In genomic region chr3:33699275-33699674, GRCh38 we compare ENCODE assay signal across 25 cellular contexts.
"Had no signal": no experiment of that assay in that cellular context is flagged by ENCODE, and none has a peak within 500 bp of the region (broad histone marks: within the 10 kb centered on the region; RNA-seq: fewer than 3 reads in every experiment).

No MANE protein-coding gene starts in this region.

- H3K4me3 ChIP-seq: coronary artery, esophagus muscularis mucosa, gastroesophageal sphincter, heart right ventricle, left lung, prostate gland, skin epidermis, spleen, testis, tibial artery had no signal

- H3K27ac Mint-ChIP-seq: naive thymus-derived CD8-positive, alpha-beta T cell; nephron progenitor cell; stimulated activated memory B cell treated with anti-CD40 and anti-IgM and Interleukin-4, amounts not matched to agents 10 μg/mL and 1 μg/mL and 100 μg/mL, for 72 hours; type B pancreatic cell had no signal

- H3K9me3 ChIP-seq: prostate gland, testis had no signal

- H3K4me1 Mint-ChIP-seq: nephron progenitor cell had no signal

- H3K27me3 Mint-ChIP-seq: naive thymus-derived CD8-positive, alpha-beta T cell; stimulated activated memory B cell treated with anti-CD40 and anti-IgM and Interleukin-4, amounts not matched to agents 10 μg/mL and 1 μg/mL and 100 μg/mL, for 72 hours; type B pancreatic cell had no signal

- H3K27me3 ChIP-seq: esophagus muscularis mucosa, foreskin keratinocyte, gastroesophageal sphincter, heart right ventricle, left lung, spleen, testis, tibial artery had no signal

- DNase-seq: dermis blood vessel endothelial cell; effector memory CD4-positive, alpha-beta T cell; foreskin keratinocyte; heart right ventricle; hippocampal formation; left cardiac atrium; left lung; mesendoderm; naive thymus-derived CD8-positive, alpha-beta T cell; nephron progenitor cell; nucleus accumbens; right cardiac atrium; spleen; stimulated activated CD4-positive, alpha-beta T cell treated with anti-CD3 and anti-CD28 coated beads, Interleukin-4, amount 100 ng/mL, for 4 hours; stimulated activated naive CD8-positive, alpha-beta T cell treated with anti-CD3 and anti-CD28 coated beads, Interleukin-15, Interleukin-2, amounts not matched to agents 100 U/mL and 50 U/mL, for 24 hours; substantia nigra; testis; tibial artery had no signal

- H3K36me3 ChIP-seq: esophagus muscularis mucosa, left lung, prostate gland had no signal

- H3K27ac ChIP-seq: coronary artery, esophagus muscularis mucosa, foreskin keratinocyte, gastroesophageal sphincter, heart right ventricle, left lung, prostate gland, skin epidermis, spleen, testis, tibial artery had no signal

- H3K4me3 Mint-ChIP-seq: naive thymus-derived CD8-positive, alpha-beta T cell; nephron progenitor cell; stimulated activated memory B cell treated with anti-CD40 and anti-IgM and Interleukin-4, amounts not matched to agents 10 μg/mL and 1 μg/mL and 100 μg/mL, for 72 hours; type B pancreatic cell had no signal

- H3K4me1 ChIP-seq: esophagus muscularis mucosa, foreskin keratinocyte, gastroesophageal sphincter, left lung, prostate gland, spleen, testis had no signal

- ATAC-seq: foreskin keratinocyte; gastroesophageal sphincter; heart right ventricle; left cardiac atrium; left lung; naive thymus-derived CD8-positive, alpha-beta T cell; right cardiac atrium; stimulated activated memory B cell treated with anti-CD40 and anti-IgM and Interleukin-4, amounts not matched to agents 10 μg/mL and 1 μg/mL and 100 μg/mL, for 72 hours; stimulated activated naive CD8-positive, alpha-beta T cell treated with anti-CD3 and anti-CD28 coated beads, Interleukin-15, Interleukin-2, amounts not matched to agents 100 U/mL and 50 U/mL, for 24 hours had no signal
